ENCODE assay signal across 12 cellular contexts in the genomic region with DNA sequence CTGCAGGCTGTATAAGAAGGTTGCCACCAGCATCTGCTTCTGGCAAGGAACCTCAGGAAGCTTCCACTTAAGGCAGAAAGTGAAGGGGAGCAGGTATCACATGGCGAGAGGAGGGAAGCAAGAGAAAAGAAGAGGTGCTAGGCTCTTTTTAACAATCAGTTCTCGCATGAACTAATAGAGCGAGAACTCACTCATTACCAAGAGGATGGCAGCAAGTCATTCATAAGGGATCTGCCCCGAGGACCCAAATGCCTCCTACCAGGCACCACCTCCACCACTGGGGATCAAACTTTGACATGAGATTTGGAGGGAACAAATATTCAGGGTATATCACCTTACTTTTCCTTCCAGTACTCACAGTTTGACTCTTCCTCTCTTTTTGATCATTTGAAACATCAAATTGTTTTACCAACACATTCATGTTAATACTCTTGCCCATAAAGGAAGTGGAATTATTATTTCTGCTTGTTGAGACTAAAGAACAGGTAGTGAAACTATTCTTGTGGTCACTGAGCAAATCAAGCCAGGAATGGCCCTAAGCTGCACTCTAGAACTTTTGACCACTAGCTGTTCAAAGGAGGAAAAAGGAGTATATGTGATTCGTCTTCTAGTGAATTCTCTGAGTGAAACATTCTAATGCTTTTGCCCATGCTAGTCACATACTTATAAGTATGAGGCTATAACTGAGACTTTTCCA. TPM values are rescaled to one million over a fixed set of nuclear protein-coding genes. Genes with fewer than 3 reads are reported as not detected.
A peak's percentile ranks its signal among the peaks of the same experiment; 100 is the strongest.
DNase-seq lines count a peak whose midpoint lies in the region; ATAC-seq and TF ChIP-seq lines count a peak whose summit lies in the region.
"Had no signal": no experiment of that assay in that cellular context is flagged by ENCODE, and none has a peak within 500 bp of the region (broad histone marks: within the 10 kb centered on the region; RNA-seq: fewer than 3 reads in every experiment).

No MANE protein-coding gene starts in this region.

- TF ChIP-seq CTCF in OCI-LY7 (conservative IDR thresholded peaks at IDR 0.05; ENCODE audit: low read length) (no peak), uterus (IDR thresholded peaks at IDR 0.05) (no peak), prostate gland (IDR thresholded peaks at IDR 0.05) (no peak)

- H2AFZ ChIP-seq in OCI-LY7 (ENCODE audit: low read length), result no peak overlapping the region

- peaks cover 4% of the 10 kb centered on the region for H3K4me1 ChIP-seq in OCI-LY7 (ENCODE audit: insufficient read depth, low read length, poor library complexity, severe bottlenecking)
- no peaks in the 10 kb centered on the region for H3K4me1 ChIP-seq in uterus
- H3K4me1 ChIP-seq in prostate gland (replicated peaks), result no peaks in the 10 kb centered on the region

- CTCF ChIA-PET in OCI-LY7 (lab: Charles Lee; ENCODE audit: unreplicated experiment), result interaction anchor here (1.2 kb wide), 1 partner anchor 17 kb away, joined by 3 read pairs; no protein-coding TSS in a partner anchor

- H3K27me3 ChIP-seq in uterus (no peaks in the 10 kb centered on the region), prostate gland (replicated peaks; ENCODE audit: insufficient read depth) (no peaks in the 10 kb centered on the region)

- DNase-seq in OCI-LY7 (ENCODE audit: low spot score) (peak; percentile 4), uterus (no peak), prostate gland (ENCODE audit: low spot score) (no peak), SHP77 (lab: John Stamatoyannopoulos, UW) (no peak)
- no peak for DNase-seq in stimulated activated CD4-positive, alpha-beta T cell treated with anti-CD3 and anti-CD28 coated beads, Interleukin-15, amount 100 ng/mL, for 24 hours
- DNase-seq: activated CD4-positive, alpha-beta T cell treated with anti-CD3 and anti-CD28 coated beads for 4 hours; activated naive CD4-positive, alpha-beta T cell treated with anti-CD3 and anti-CD28 coated beads for 36 hours; dermis blood vessel endothelial cell; NCI-H1930 had no signal

- H3K27ac ChIP-seq in OCI-LY7 (ENCODE audit: low read depth, low read length, poor library complexity, severe bottlenecking) (no peak overlapping the region), uterus (no peak overlapping the region), prostate gland (no peak overlapping the region)

- no peak overlapping the region for H3K4me2 ChIP-seq in OCI-LY7 (ENCODE audit: low read length)

- H3K4me3 ChIP-seq in OCI-LY7 (ENCODE audit: low read depth, low read length, poor library complexity, severe bottlenecking), result no peak overlapping the region
- no peak overlapping the region for H3K4me3 ChIP-seq in uterus
- no peak overlapping the region for H3K4me3 ChIP-seq in prostate gland

- peak; percentile 96 for ATAC-seq in GM18508 (IDR thresholded peaks at IDR 0.05; ENCODE audit: insufficient read depth, unreplicated experiment)
- ATAC-seq in GM21447 (IDR thresholded peaks at IDR 0.05; ENCODE audit: unreplicated experiment), result peak; percentile 94
- ATAC-seq in HG03097 (IDR thresholded peaks at IDR 0.05; ENCODE audit: low FRiP score, unreplicated experiment), result peak; percentile 75

- intact Hi-C loops in OCI-LY7 (cut with micrococcal nuclease; ENCODE audit: unreplicated experiment), result no loop called here
- intact Hi-C loops in uterus (cut with DNase I; ENCODE audit: low total_unique reads), result no loop called here
- intact Hi-C loops in prostate gland (cut with DNase I), result no loop called here

- H3K79me2 ChIP-seq in OCI-LY7 (ENCODE audit: insufficient read depth, low read depth, low read length), result no peaks in the 10 kb centered on the region

- no peaks in the 10 kb centered on the region for H4K20me1 ChIP-seq in OCI-LY7 (ENCODE audit: insufficient read depth, low read length)

- no TSS peak for BruUV-seq in OCI-LY7 (replicated peaks; lab: Mats Ljungman, UMichigan)

- H3K36me3 ChIP-seq in OCI-LY7 (ENCODE audit: insufficient read depth, low read length) (no peaks in the 10 kb centered on the region), uterus (no peaks in the 10 kb centered on the region), prostate gland (no peaks in the 10 kb centered on the region)

- POLR2A ChIA-PET in OCI-LY7 (lab: Charles Lee), result interaction anchor here (0.7 kb wide), 1 partner anchor 301 kb away, joined by 3 read pairs; no protein-coding TSS in a partner anchor

- 92% methylated on average over 5 of the region's 5 CpGs for WGBS in prostate gland

- no peaks in the 10 kb centered on the region for H3K9me3 ChIP-seq in OCI-LY7 (ENCODE audit: low read length)
- H3K9me3 ChIP-seq in uterus, result no peaks in the 10 kb centered on the region
- H3K9me3 ChIP-seq in prostate gland, result no peaks in the 10 kb centered on the region

- TF ChIP-seq POLR2A in uterus (IDR thresholded peaks at IDR 0.05) (no peak), prostate gland (IDR thresholded peaks at IDR 0.05) (no peak)

- H3K9me2 ChIP-seq in OCI-LY7 (ENCODE audit: insufficient read depth, low read length), result no peaks in the 10 kb centered on the region

RNA-seq across cellular contexts. Expression of a gene that starts 45.0 kb away (rescaled TPM):
- 2.9 and 3.5 TPM in 2 replicates for total RNA-seq in OCI-LY7 (2014; rRNA removed; shearing (Covaris generic))
- total RNA-seq in OCI-LY7 (2022), result 11.0 and 11.3 TPM in 2 replicates
- 1 to 10 TPM; 1.0 to 7.7 (median 5.4) TPM for total RNA-seq in uterus
- 10 to 100 TPM in 1 of 2 donors, 1 to 10 TPM in 1; 8.6 to 27.8 TPM for total RNA-seq in prostate gland

RNA-seq across cellular contexts. Expression of a gene that starts 45.2 kb away (rescaled TPM):
- 4.0 and 4.6 TPM in 2 replicates for total RNA-seq in OCI-LY7 (2014; rRNA removed; shearing (Covaris generic))
- total RNA-seq in OCI-LY7 (2022) (19.8 and 21.6 TPM in 2 replicates), uterus (10 to 100 TPM in 1 of 4 donors, 1 to 10 TPM in 3; 3.5 to 18.0 (median 5.8) TPM), prostate gland (10 to 100 TPM; 13.8 to 14.1 TPM)
